In genomic region chr10:54985732-54986131, GRCh38 we compare ENCODE assay signal across 8 cellular contexts.
DNase-seq lines count a peak whose midpoint lies in the region; ATAC-seq, FAIRE-seq and TF ChIP-seq lines count a peak whose summit lies in the region.

No MANE protein-coding gene starts in this region.

- intact Hi-C loops in heart left ventricle (cut with DNase I) = no loop called here
- intact Hi-C loops in Right ventricle myocardium inferior (cut with DNase I) = no loop called here
- intact Hi-C loops in testis (cut with DNase I; ENCODE audit: low total_unique reads) = no loop called here

- TF ChIP-seq CTCF in heart left ventricle (IDR thresholded peaks at IDR 0.05) = peak; percentile 6 to 52 (median 30)
- peak; percentile 60 for TF ChIP-seq CTCF in epithelial cell of proximal tubule (conservative IDR thresholded peaks at IDR 0.05; ENCODE audit: low read depth, low read length)
- TF ChIP-seq CTCF in testis (IDR thresholded peaks at IDR 0.05) = peak in 1 of 3 experiments; percentile 42

- DNase-seq in heart left ventricle (no peak), Right ventricle myocardium inferior (ENCODE audit: missing footprints) (no peak), NCI-H69 (lab: John Stamatoyannopoulos, UW) (peak; percentile 52), epithelial cell of proximal tubule (ENCODE audit: low read depth) (no peak), mesenteric fat pad (ENCODE audit: low spot score) (no peak), testis (no peak), frontal cortex (ENCODE audit: low spot score in 2 of 2) (no peak)

- no peak for TF ChIP-seq POLR2A in heart left ventricle (IDR thresholded peaks at IDR 0.05)
- TF ChIP-seq POLR2A in testis (IDR thresholded peaks at IDR 0.05) = no peak

- H3K36me3 ChIP-seq in heart left ventricle = no peaks in the 10 kb centered on the region
- H3K36me3 ChIP-seq in testis (ENCODE audit: low read depth, missing control alignments) = no peaks in the 10 kb centered on the region

- 24 to 33% (median 29%) methylated on average over 1 of the region's 1 CpG for WGBS in heart left ventricle, 4 donors
- 36 to 53% methylated on average over 1 of the region's 1 CpG for WGBS in testis, 2 donors

- no peak overlapping the region for H3K27ac ChIP-seq in heart left ventricle
- no peak overlapping the region for H3K27ac ChIP-seq in testis

- no peak overlapping the region for H3K4me3 ChIP-seq in heart left ventricle
- H3K4me3 ChIP-seq in epithelial cell of proximal tubule (ENCODE audit: low read depth, low read length) = no peak overlapping the region
- H3K4me3 ChIP-seq in testis = no peak overlapping the region

- H3K27me3 ChIP-seq in heart left ventricle = no peaks in the 10 kb centered on the region
- no peaks in the 10 kb centered on the region for H3K27me3 ChIP-seq in testis

- no peaks in the 10 kb centered on the region for H3K9me3 ChIP-seq in heart left ventricle
- H3K9me3 ChIP-seq in testis = no peaks in the 10 kb centered on the region

- ATAC-seq in heart left ventricle (no peak), Right ventricle myocardium inferior (no peak), HG03097 (IDR thresholded peaks at IDR 0.05; ENCODE audit: low FRiP score, unreplicated experiment) (no peak)

- FAIRE-seq in frontal cortex (lab: Jason Lieb, UNC) = no peak

- H3K4me1 ChIP-seq in heart left ventricle (no peaks in the 10 kb centered on the region), testis (no peaks in the 10 kb centered on the region)
